ENCODE assay signal across 8 cellular contexts in the genomic region with DNA sequence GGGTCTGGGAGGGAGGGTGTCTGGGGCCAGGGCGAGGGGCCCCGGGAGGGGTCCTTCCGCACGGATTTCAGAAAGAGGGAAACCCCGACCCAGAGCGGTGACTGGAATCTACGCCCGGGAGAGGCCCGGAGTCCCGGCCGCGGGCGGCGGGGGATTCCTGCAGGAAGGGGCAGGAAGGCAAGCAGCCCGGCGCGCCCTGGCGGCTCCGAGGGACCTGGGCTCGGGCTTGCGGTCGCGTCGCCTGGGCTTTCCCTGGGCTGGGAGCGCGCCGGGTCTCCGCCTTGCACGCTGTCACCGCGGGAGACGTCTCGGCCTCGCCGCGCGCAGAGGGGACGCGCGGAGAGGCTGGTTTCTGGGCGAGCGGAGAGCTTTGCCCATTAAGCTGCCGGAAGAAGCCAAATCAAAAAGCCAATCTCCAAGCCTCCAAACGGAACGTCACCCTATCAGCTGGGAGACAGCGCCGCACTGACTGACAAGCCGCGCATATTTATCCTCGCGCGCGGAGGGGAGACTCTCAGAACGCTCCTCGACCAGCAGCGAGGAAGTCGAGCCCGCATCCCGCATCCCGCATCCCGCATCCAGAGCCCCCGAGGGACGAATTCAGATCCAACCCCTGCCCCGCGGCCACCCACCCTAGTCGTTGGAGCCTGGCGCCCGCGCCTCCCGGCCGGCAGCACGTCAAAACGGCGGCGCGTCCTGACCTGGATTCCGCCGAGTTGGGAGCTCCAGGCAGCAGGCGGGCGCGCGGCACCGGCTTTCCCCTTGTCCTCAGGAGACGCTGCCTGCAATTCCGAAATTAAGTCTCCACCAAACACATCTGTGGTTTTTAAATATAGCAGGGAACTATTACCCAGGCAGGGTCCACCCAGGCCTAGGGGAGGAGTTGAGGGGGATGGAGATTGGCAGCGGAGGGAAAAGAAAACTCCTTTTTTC. TPM values are rescaled to one million over a fixed set of nuclear protein-coding genes. Genes with fewer than 3 reads are reported as not detected.
A peak's percentile ranks its signal among the peaks of the same experiment; 100 is the strongest.
DNase-seq lines count a peak whose midpoint lies in the region; ATAC-seq and TF ChIP-seq lines count a peak whose summit lies in the region.

A gene with protein sequence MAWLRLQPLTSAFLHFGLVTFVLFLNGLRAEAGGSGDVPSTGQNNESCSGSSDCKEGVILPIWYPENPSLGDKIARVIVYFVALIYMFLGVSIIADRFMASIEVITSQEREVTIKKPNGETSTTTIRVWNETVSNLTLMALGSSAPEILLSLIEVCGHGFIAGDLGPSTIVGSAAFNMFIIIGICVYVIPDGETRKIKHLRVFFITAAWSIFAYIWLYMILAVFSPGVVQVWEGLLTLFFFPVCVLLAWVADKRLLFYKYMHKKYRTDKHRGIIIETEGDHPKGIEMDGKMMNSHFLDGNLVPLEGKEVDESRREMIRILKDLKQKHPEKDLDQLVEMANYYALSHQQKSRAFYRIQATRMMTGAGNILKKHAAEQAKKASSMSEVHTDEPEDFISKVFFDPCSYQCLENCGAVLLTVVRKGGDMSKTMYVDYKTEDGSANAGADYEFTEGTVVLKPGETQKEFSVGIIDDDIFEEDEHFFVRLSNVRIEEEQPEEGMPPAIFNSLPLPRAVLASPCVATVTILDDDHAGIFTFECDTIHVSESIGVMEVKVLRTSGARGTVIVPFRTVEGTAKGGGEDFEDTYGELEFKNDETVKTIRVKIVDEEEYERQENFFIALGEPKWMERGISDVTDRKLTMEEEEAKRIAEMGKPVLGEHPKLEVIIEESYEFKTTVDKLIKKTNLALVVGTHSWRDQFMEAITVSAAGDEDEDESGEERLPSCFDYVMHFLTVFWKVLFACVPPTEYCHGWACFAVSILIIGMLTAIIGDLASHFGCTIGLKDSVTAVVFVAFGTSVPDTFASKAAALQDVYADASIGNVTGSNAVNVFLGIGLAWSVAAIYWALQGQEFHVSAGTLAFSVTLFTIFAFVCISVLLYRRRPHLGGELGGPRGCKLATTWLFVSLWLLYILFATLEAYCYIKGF (minus strand): TSS at position 344 of the 933 bp plus-strand sequence. CDS start 20,529 bp downstream, outside the sequence.

- H4K20me1 ChIP-seq in BLaER1 = peaks cover 30% of the 10 kb centered on the region

- H3K27me3 ChIP-seq in BLaER1 (peaks cover 46% of the 10 kb centered on the region), foreskin keratinocyte (peaks cover 93% of the 10 kb centered on the region)

- H3K9ac ChIP-seq in BLaER1 = peak within 1 kb of the TSS; percentile 18; the same call in 1 of the 2 replicates

- TF ChIP-seq CTCF in foreskin keratinocyte (conservative IDR thresholded peaks at IDR 0.05) (no peak), nephron progenitor cell (IDR thresholded peaks at IDR 0.05) (no peak)

- H3K27ac Mint-ChIP-seq in nephron progenitor cell = peak within 1 kb of the TSS; percentile 84

- peak; percentile 38 for ATAC-seq in GM19025 (IDR thresholded peaks at IDR 0.05; ENCODE audit: low read depth, unreplicated experiment)
- ATAC-seq in foreskin keratinocyte = peak; percentile 58

- H3K9me3 ChIP-seq in BLaER1 = no peaks in the 10 kb centered on the region

- peak within 1 kb of the TSS; percentile 69 for H3K4me3 ChIP-seq in BLaER1

- peaks cover 2% of the 10 kb centered on the region for H3K27me3 Mint-ChIP-seq in nephron progenitor cell (ENCODE audit: low read depth, poor library complexity)

- peak within 1 kb of the TSS; percentile 93 for H3K4me3 Mint-ChIP-seq in nephron progenitor cell

- H3K4me1 ChIP-seq in BLaER1 (peaks cover 36% of the 10 kb centered on the region), foreskin keratinocyte (no peaks in the 10 kb centered on the region)

- no peaks in the 10 kb centered on the region for H3K36me3 ChIP-seq in BLaER1

- DNase-seq in NCI-H1417 treated with DMSO at 0.1 percent for 48 hours (lab: John Stamatoyannopoulos, UW) (peak; percentile 47), foreskin keratinocyte (peak; percentile 30 to 56), nephron progenitor cell (peak; percentile 71), activated gamma-delta T cell (lab: John Stamatoyannopoulos, UW) (no peak), NCI-H2029 treated with DMSO at 0.1 percent for 48 hours (lab: John Stamatoyannopoulos, UW) (no peak)
- DNase-seq in activated T-cell treated with anti-CD3 and anti-CD28 coated beads, Interleukin-2, amount 50 U/mL, for 48 hours = peak; percentile 33 to 56

- no peak within 1 kb of the TSS for H3K27ac ChIP-seq in BLaER1
- no peak within 1 kb of the TSS for H3K27ac ChIP-seq in foreskin keratinocyte

- peaks cover under 1% of the 10 kb centered on the region for H3K9me3 Mint-ChIP-seq in nephron progenitor cell

- peaks cover 66% of the 10 kb centered on the region for H3K4me1 Mint-ChIP-seq in nephron progenitor cell

- peaks cover 5% of the 10 kb centered on the region for H3K36me3 Mint-ChIP-seq in nephron progenitor cell (ENCODE audit: low read depth)

- H3K4me2 ChIP-seq in BLaER1 = peak within 1 kb of the TSS; percentile 99

RNA-seq across cellular contexts. Expression of the gene that starts here (rescaled TPM):
- total RNA-seq in foreskin keratinocyte = 0.04 TPM in 1 of 2 replicates, not detected in the other
- polyA plus RNA-seq in foreskin keratinocyte = not detected in 2 replicates

Comparison
In these comparisons a context has a peak if more than half of its experiments do, and no peak if none do; other contexts are left out.
1. Peak in DNase-seq and ATAC-seq in foreskin keratinocyte; RNA of the gene not detected or under 1 TPM.
2. DNase-seq: peak in NCI-H1417 treated with DMSO at 0.1 percent for 48 hours (single experiment), activated T-cell treated with anti-CD3 and anti-CD28 coated beads, Interleukin-2, amount 50 U/mL, for 48 hours (2 of 2) and nephron progenitor cell (single experiment); none in activated gamma-delta T cell (single experiment) and NCI-H2029 treated with DMSO at 0.1 percent for 48 hours (single experiment).